In genomic region chr4:87545052-87545451, GRCh38 we compare ENCODE assay signal across 36 cellular contexts. TPM values are rescaled to one million over a fixed set of nuclear protein-coding genes. Genes with fewer than 3 reads are reported as not detected.
"Had no signal": no experiment of that assay in that cellular context is flagged by ENCODE, and none has a peak within 500 bp of the region (broad histone marks: within the 10 kb centered on the region; RNA-seq: fewer than 3 reads in every experiment).

No MANE protein-coding gene starts in this region.

- H3K9me3 Mint-ChIP-seq: activated CD4-positive, alpha-beta memory T cell treated with anti-CD3 and anti-CD28 coated beads, Interleukin-2, amount 10 ng/mL, durations not matched to agents 7 days and 5 days; activated naive CD4-positive, alpha-beta T cell treated with anti-CD3 and anti-CD28 coated beads, Interleukin-2, amount 10 ng/mL, durations not matched to agents 7 days and 5 days; activated naive CD8-positive, alpha-beta T cell treated with anti-CD3 and anti-CD28 coated beads, Interleukin-2, amount 50 U/mL, for 24 hours; T-helper 1 cell treated with Interleukin-12 subunit alpha and Interleukin-12 subunit beta and Interleukin-4 antibody, amounts not matched to agents 30 μg/mL and 1 μg/mL, for 36 hours; T-helper 2 cell treated with Interferon-gamma antibody and Interleukin-4, amounts not matched to agents 5 μg/mL and 100 μg/mL, for 36 hours had no signal

- H3K27me3 Mint-ChIP-seq: brain had no signal

- H3K27ac Mint-ChIP-seq: activated CD4-positive, alpha-beta memory T cell treated with anti-CD3 and anti-CD28 coated beads, Interleukin-2, amount 10 ng/mL, durations not matched to agents 7 days and 5 days; activated CD8-positive, alpha-beta memory T cell treated with anti-CD3 and anti-CD28 coated beads, Interleukin-2, amount 10 ng/mL, durations not matched to agents 7 days and 5 days; activated naive CD4-positive, alpha-beta T cell treated with anti-CD3 and anti-CD28 coated beads, Interleukin-2, amount 10 ng/mL, durations not matched to agents 7 days and 5 days; activated naive CD8-positive, alpha-beta T cell; activated naive CD8-positive, alpha-beta T cell treated with anti-CD3 and anti-CD28 coated beads, Interleukin-2, amount 50 U/mL, for 24 hours; brain; T-helper 1 cell treated with Interleukin-12 subunit alpha and Interleukin-12 subunit beta and Interleukin-4 antibody, amounts not matched to agents 30 μg/mL and 1 μg/mL, for 36 hours; T-helper 2 cell treated with Interferon-gamma antibody and Interleukin-4, amounts not matched to agents 5 μg/mL and 100 μg/mL, for 36 hours had no signal

- H3K4me3 ChIP-seq: Peyer's patch had no signal

- H3K4me2 ChIP-seq: KMS-11 had no signal

- H3K9me3 ChIP-seq: Peyer's patch had no signal

- DNase-seq: activated CD4-positive, alpha-beta memory T cell treated with anti-CD3 and anti-CD28 coated beads, Interleukin-2, amount 10 ng/mL, durations not matched to agents 7 days and 5 days; activated CD4-positive, alpha-beta T cell treated with anti-CD3 and anti-CD28 coated beads for 4 hours; activated CD8-positive, alpha-beta memory T cell treated with anti-CD3 and anti-CD28 coated beads for 24 hours; activated CD8-positive, alpha-beta memory T cell treated with anti-CD3 and anti-CD28 coated beads, Interleukin-2, amount 10 ng/mL, durations not matched to agents 7 days and 5 days; activated CD8-positive, alpha-beta memory T cell treated with anti-CD3 and anti-CD28 coated beads, Interleukin-2, amount 50 U/mL, for 48 hours; activated effector memory CD4-positive, alpha-beta T cell treated with Interleukin-2 at 50 U/mL for 16 hours; activated naive CD4-positive, alpha-beta T cell treated with anti-CD3 and anti-CD28 coated beads, Interleukin-2, amount 10 ng/mL, durations not matched to agents 7 days and 5 days; activated naive CD8-positive, alpha-beta T cell treated with anti-CD3 and anti-CD28 coated beads, Interleukin-2, amount 50 U/mL, for 24 hours; activated T-cell treated with anti-CD3 and anti-CD28 coated beads, Interleukin-2, amount 50 U/mL, for 48 hours; anterior cingulate cortex; caudate nucleus; MM.1S; MV-4-11; NCI-H1092; NCI-H1436 treated with DMSO at 0.1 percent for 48 hours; NCI-H1694 treated with DMSO at 0.1 percent for 48 hours; NCI-H2029; NCI-H345; NCI-H510A; NCI-H526; NCI-H748 treated with DMSO at 0.1 percent for 48 hours; NK-92 treated with Interleukin-12 subunit alpha and Interleukin-12 subunit beta, amount 100 ng/mL, for 24 hours; PC-3; Peyer's patch; RPMI8226; SHP77 treated with DMSO at 0.1 percent for 48 hours had no signal

- H3K4me1 ChIP-seq: Peyer's patch had no signal

- H3K27me3 ChIP-seq: Peyer's patch had no signal

- H3K4me3 Mint-ChIP-seq: activated CD4-positive, alpha-beta memory T cell treated with anti-CD3 and anti-CD28 coated beads, Interleukin-2, amount 10 ng/mL, durations not matched to agents 7 days and 5 days; activated CD8-positive, alpha-beta memory T cell treated with anti-CD3 and anti-CD28 coated beads, Interleukin-2, amount 10 ng/mL, durations not matched to agents 7 days and 5 days; activated naive CD4-positive, alpha-beta T cell treated with anti-CD3 and anti-CD28 coated beads, Interleukin-2, amount 10 ng/mL, durations not matched to agents 7 days and 5 days; activated naive CD8-positive, alpha-beta T cell; activated naive CD8-positive, alpha-beta T cell treated with anti-CD3 and anti-CD28 coated beads, Interleukin-2, amount 50 U/mL, for 24 hours; brain; T-helper 1 cell treated with Interleukin-12 subunit alpha and Interleukin-12 subunit beta and Interleukin-4 antibody, amounts not matched to agents 30 μg/mL and 1 μg/mL, for 36 hours; T-helper 2 cell treated with Interferon-gamma antibody and Interleukin-4, amounts not matched to agents 5 μg/mL and 100 μg/mL, for 36 hours had no signal

- H3K36me3 ChIP-seq: Peyer's patch had no signal

- ATAC-seq: activated CD4-positive, CD25-positive, alpha-beta regulatory T cell treated with anti-CD3 and anti-CD28 coated beads, Interleukin-2, amount 50 U/mL, for 24 hours; activated CD8-positive, alpha-beta memory T cell treated with anti-CD3 and anti-CD28 coated beads, Interleukin-2, amount 10 ng/mL, durations not matched to agents 7 days and 5 days; activated naive CD8-positive, alpha-beta T cell treated with anti-CD3 and anti-CD28 coated beads, Interleukin-2, amount 50 U/mL, for 24 hours; PC-3 had no signal

- H3K9ac ChIP-seq: KMS-11 had no signal

- H3K36me3 Mint-ChIP-seq: activated CD8-positive, alpha-beta memory T cell treated with anti-CD3 and anti-CD28 coated beads, Interleukin-2, amount 10 ng/mL, durations not matched to agents 7 days and 5 days; activated naive CD4-positive, alpha-beta T cell treated with anti-CD3 and anti-CD28 coated beads, Interleukin-2, amount 10 ng/mL, durations not matched to agents 7 days and 5 days; brain had no signal

- FAIRE-seq: bronchial epithelial cell, TTC549 had no signal

- H3K4me1 Mint-ChIP-seq: activated CD4-positive, alpha-beta memory T cell treated with anti-CD3 and anti-CD28 coated beads, Interleukin-2, amount 10 ng/mL, durations not matched to agents 7 days and 5 days; activated CD8-positive, alpha-beta memory T cell treated with anti-CD3 and anti-CD28 coated beads, Interleukin-2, amount 10 ng/mL, durations not matched to agents 7 days and 5 days; activated naive CD4-positive, alpha-beta T cell treated with anti-CD3 and anti-CD28 coated beads, Interleukin-2, amount 10 ng/mL, durations not matched to agents 7 days and 5 days; activated naive CD8-positive, alpha-beta T cell treated with anti-CD3 and anti-CD28 coated beads, Interleukin-2, amount 50 U/mL, for 24 hours had no signal

- H3K27ac ChIP-seq: KMS-11, Peyer's patch had no signal

RNA-seq across cellular contexts. Expression of gene SPARCL1, which starts 15.9 kb away (rescaled TPM):
- total RNA-seq: activated CD4-positive, alpha-beta memory T cell treated with anti-CD3 and anti-CD28 coated beads, Interleukin-2, amount 10 ng/mL, durations not matched to agents 7 days and 5 days; activated CD8-positive, alpha-beta memory T cell treated with anti-CD3 and anti-CD28 coated beads, Interleukin-2, amount 10 ng/mL, durations not matched to agents 7 days and 5 days; bronchial epithelial cell; LHCN-M2; PC-3; SK-MEL-5 had no signal
